In genomic region chr5:119694284-119694683, GRCh38 we compare ENCODE assay signal across 24 cellular contexts.
A peak's percentile ranks its signal among the peaks of the same experiment; 100 is the strongest.
DNase-seq lines count a peak whose midpoint lies in the region; ATAC-seq and TF ChIP-seq lines count a peak whose summit lies in the region.
"Had no signal": no experiment of that assay in that cellular context is flagged by ENCODE, and none has a peak within 500 bp of the region (broad histone marks: within the 10 kb centered on the region; RNA-seq: fewer than 3 reads in every experiment).

No MANE protein-coding gene starts in this region.

- intact Hi-C loops in Calu3 (cut with micrococcal nuclease; ENCODE audit: unreplicated experiment), result no loop called here

- H3K36me3 Mint-ChIP-seq in stimulated activated naive B cell treated with anti-CD40 and anti-IgM and Interleukin-4, amounts not matched to agents 10 μg/mL and 1 μg/mL and 100 μg/mL, for 72 hours, result peaks cover 1 to 6% of the 10 kb centered on the region in 2 donors
- no peaks in the 10 kb centered on the region for H3K36me3 Mint-ChIP-seq in Calu3 (ENCODE audit: insufficient read depth, unreplicated experiment)
- H3K36me3 Mint-ChIP-seq: stimulated activated effector memory CD8-positive, alpha-beta T cell treated with anti-CD3 and anti-CD28 coated beads, Interleukin-12 subunit alpha, Interleukin-12 subunit beta, amount 100 ng/mL, for 72 hours had no signal

- peaks cover 15 to 22% of the 10 kb centered on the region in 2 donors for H3K9me3 Mint-ChIP-seq in stimulated activated naive B cell treated with anti-CD40 and anti-IgM and Interleukin-4, amounts not matched to agents 10 μg/mL and 1 μg/mL and 100 μg/mL, for 72 hours
- H3K9me3 Mint-ChIP-seq in Calu3 (ENCODE audit: low read depth, unreplicated experiment), result no peaks in the 10 kb centered on the region

- no peaks in the 10 kb centered on the region for H3K4me1 Mint-ChIP-seq in stimulated activated naive B cell treated with anti-CD40 and anti-IgM and Interleukin-4, amounts not matched to agents 10 μg/mL and 1 μg/mL and 100 μg/mL, for 72 hours
- no peaks in the 10 kb centered on the region for H3K4me1 Mint-ChIP-seq in Calu3 (ENCODE audit: low read depth, unreplicated experiment)
- H3K4me1 Mint-ChIP-seq: activated CD4-positive, alpha-beta memory T cell treated with anti-CD3 and anti-CD28 coated beads, Interleukin-2, amount 10 ng/mL, durations not matched to agents 7 days and 5 days; stimulated activated effector memory CD8-positive, alpha-beta T cell treated with anti-CD3 and anti-CD28 coated beads, Interleukin-12 subunit alpha, Interleukin-12 subunit beta, amount 100 ng/mL, for 72 hours had no signal

- no peak overlapping the region for H3K4me3 Mint-ChIP-seq in stimulated activated naive B cell treated with anti-CD40 and anti-IgM and Interleukin-4, amounts not matched to agents 10 μg/mL and 1 μg/mL and 100 μg/mL, for 72 hours
- no peak overlapping the region for H3K4me3 Mint-ChIP-seq in Calu3 (ENCODE audit: low read depth, unreplicated experiment)
- H3K4me3 Mint-ChIP-seq: activated CD4-positive, alpha-beta memory T cell treated with anti-CD3 and anti-CD28 coated beads, Interleukin-2, amount 10 ng/mL, durations not matched to agents 7 days and 5 days; stimulated activated effector memory CD8-positive, alpha-beta T cell treated with anti-CD3 and anti-CD28 coated beads, Interleukin-12 subunit alpha, Interleukin-12 subunit beta, amount 100 ng/mL, for 72 hours had no signal

- ATAC-seq in GM18870 (IDR thresholded peaks at IDR 0.05; ENCODE audit: unreplicated experiment), result peak; percentile 99
- peak; percentile 38 for ATAC-seq in HG02623 (IDR thresholded peaks at IDR 0.05; ENCODE audit: unreplicated experiment)
- peak; percentile 50 for ATAC-seq in HG03442 (IDR thresholded peaks at IDR 0.05; ENCODE audit: unreplicated experiment)
- peak; percentile 78 to 89 for ATAC-seq in stimulated activated naive B cell treated with anti-CD40 and anti-IgM and Interleukin-4, amounts not matched to agents 10 μg/mL and 1 μg/mL and 100 μg/mL, for 72 hours (replicated peaks)
- ATAC-seq in HG03439 (IDR thresholded peaks at IDR 0.05; ENCODE audit: unreplicated experiment), result no peak
- ATAC-seq in stimulated activated naive CD8-positive, alpha-beta T cell treated with anti-CD3 and anti-CD28 coated beads, Interleukin-15, Interleukin-2, amounts not matched to agents 100 U/mL and 50 U/mL, for 24 hours, result no peak
- ATAC-seq: activated naive CD4-positive, alpha-beta T cell treated with anti-CD3 and anti-CD28 coated beads, Interleukin-2, amount 50 U/mL, for 72 hours; right lobe of liver; stimulated activated effector memory CD8-positive, alpha-beta T cell treated with anti-CD3 and anti-CD28 coated beads, Interleukin-12 subunit alpha, Interleukin-12 subunit beta, amount 100 ng/mL, for 72 hours; upper lobe of right lung had no signal

- H3K27me3 Mint-ChIP-seq in stimulated activated naive B cell treated with anti-CD40 and anti-IgM and Interleukin-4, amounts not matched to agents 10 μg/mL and 1 μg/mL and 100 μg/mL, for 72 hours, result peaks cover 0 to 14% of the 10 kb centered on the region in 2 donors
- no peaks in the 10 kb centered on the region for H3K27me3 Mint-ChIP-seq in Calu3 (ENCODE audit: unreplicated experiment)
- H3K27me3 Mint-ChIP-seq: activated CD4-positive, alpha-beta memory T cell treated with anti-CD3 and anti-CD28 coated beads, Interleukin-2, amount 10 ng/mL, durations not matched to agents 7 days and 5 days had no signal

- no peak for DNase-seq in stimulated activated naive B cell treated with anti-CD40 and anti-IgM and Interleukin-4, amounts not matched to agents 10 μg/mL and 1 μg/mL and 100 μg/mL, for 72 hours
- no peak for DNase-seq in Calu3
- DNase-seq in stimulated activated naive CD8-positive, alpha-beta T cell treated with anti-CD3 and anti-CD28 coated beads, Interleukin-15, Interleukin-2, amounts not matched to agents 100 U/mL and 50 U/mL, for 24 hours, result no peak
- DNase-seq: activated CD4-positive, alpha-beta memory T cell treated with anti-CD3 and anti-CD28 coated beads, Interleukin-2, amount 10 ng/mL, durations not matched to agents 7 days and 5 days; activated CD4-positive, alpha-beta T cell treated with anti-CD3 and anti-CD28 coated beads for 1 hour; anterior cingulate cortex; C1 segment of cervical spinal cord; effector CD4-positive, alpha-beta T cell; KG1; left ventricle myocardium inferior; MM.1S; NCI-H1417 treated with DMSO at 0.1 percent for 48 hours; NCI-H2081; NCI-H748 treated with DMSO at 0.1 percent for 48 hours; right lobe of liver; stimulated activated CD4-positive, alpha-beta T cell treated with anti-CD3 and anti-CD28 coated beads, Interleukin-4, amount 100 ng/mL, for 1 hour; upper lobe of right lung had no signal

- no peak for TF ChIP-seq CTCF in Calu3 (IDR thresholded peaks at IDR 0.05; ENCODE audit: unreplicated experiment)

- CTCF ChIA-PET in Calu3 (lab: Charles Lee), result no interaction called here

- BruUV-seq in Calu3 (replicated peaks; lab: Mats Ljungman, UMichigan), result no TSS peak

- H3K27ac Mint-ChIP-seq in stimulated activated naive B cell treated with anti-CD40 and anti-IgM and Interleukin-4, amounts not matched to agents 10 μg/mL and 1 μg/mL and 100 μg/mL, for 72 hours, result no peak overlapping the region
- no peak overlapping the region for H3K27ac Mint-ChIP-seq in Calu3 (ENCODE audit: unreplicated experiment)
- H3K27ac Mint-ChIP-seq: activated CD4-positive, alpha-beta memory T cell treated with anti-CD3 and anti-CD28 coated beads, Interleukin-2, amount 10 ng/mL, durations not matched to agents 7 days and 5 days; activated naive CD4-positive, alpha-beta T cell treated with anti-CD3 and anti-CD28 coated beads, Interleukin-2, amount 50 U/mL, for 72 hours; activated T-helper 2 cell treated with anti-CD3 and anti-CD28 coated beads, Interferon-gamma antibody, Interleukin-2, Interleukin-4, amounts not matched to agents 10 μg/mL and 5 μg/mL and 100 μg/mL, durations not matched to agents 14 hours and 24 hours and 36 hours; stimulated activated effector memory CD8-positive, alpha-beta T cell treated with anti-CD3 and anti-CD28 coated beads, Interleukin-12 subunit alpha, Interleukin-12 subunit beta, amount 100 ng/mL, for 72 hours had no signal

Comparison
In these comparisons a context has a peak if more than half of its experiments do, and no peak if none do; other contexts are left out.
1. ATAC-seq: peak in GM18870 (single experiment), HG02623 (single experiment), HG03442 (single experiment) and stimulated activated naive B cell treated with anti-CD40 and anti-IgM and Interleukin-4, amounts not matched to agents 10 μg/mL and 1 μg/mL and 100 μg/mL, for 72 hours (2 of 2); none in HG03439 (single experiment) and stimulated activated naive CD8-positive, alpha-beta T cell treated with anti-CD3 and anti-CD28 coated beads, Interleukin-15, Interleukin-2, amounts not matched to agents 100 U/mL and 50 U/mL, for 24 hours (single experiment).